Comparison of ENCODE assay signal across 8 cellular contexts in the genomic region with DNA sequence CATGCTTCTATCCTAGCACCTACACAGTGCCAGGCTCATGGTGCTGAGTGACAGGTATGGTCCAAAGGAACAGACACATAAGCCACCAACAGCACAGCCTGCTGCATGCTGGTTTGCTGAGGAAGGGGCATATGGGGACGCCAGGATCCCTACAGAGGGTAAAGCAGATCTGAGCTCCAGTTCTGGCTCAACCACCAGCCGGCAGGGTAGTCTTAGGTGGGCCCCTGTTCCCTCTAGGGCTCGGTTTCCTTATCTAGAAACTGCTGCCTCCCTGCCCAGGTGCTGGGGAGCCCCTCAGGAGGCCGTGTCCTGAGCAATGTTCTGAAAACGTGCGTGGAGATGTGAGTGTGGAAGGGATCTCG. TPM values are rescaled to one million over a fixed set of nuclear protein-coding genes. Genes with fewer than 3 reads are reported as not detected.
DNase-seq lines count a peak whose midpoint lies in the region; ATAC-seq, FAIRE-seq and TF ChIP-seq lines count a peak whose summit lies in the region.

No MANE protein-coding gene starts in this region.

- H2AFZ ChIP-seq in keratinocyte (ENCODE audit: control insufficient read depth, low read length): no peak overlapping the region

- H3K9me3 ChIP-seq in keratinocyte (ENCODE audit: control insufficient read depth, low read depth, low read length): no peaks in the 10 kb centered on the region

- H4K20me1 ChIP-seq in keratinocyte (ENCODE audit: control insufficient read depth, extremely low read depth, insufficient read depth, low read length): no peaks in the 10 kb centered on the region

- peak overlapping the region; percentile 65 for H3K27ac Mint-ChIP-seq in activated naive CD8-positive, alpha-beta T cell treated with anti-CD3 and anti-CD28 coated beads, Interleukin-2, amount 50 U/mL, for 24 hours
- no peak overlapping the region for H3K27ac Mint-ChIP-seq in stimulated activated effector memory CD8-positive, alpha-beta T cell treated with anti-CD3 and anti-CD28 coated beads, Interleukin-12 subunit alpha, Interleukin-12 subunit beta, amount 100 ng/mL, for 72 hours

- DNase-seq in HL-60 (ENCODE audit: low read depth in 1 of 2, low spot score in 1 of 2) (no peak), keratinocyte (ENCODE audit: low read depth, low spot score) (no peak), NCI-H748 (lab: John Stamatoyannopoulos, UW; ENCODE audit: unreplicated experiment) (no peak), left colon (no peak)
- no peak for DNase-seq in activated naive CD8-positive, alpha-beta T cell treated with anti-CD3 and anti-CD28 coated beads, Interleukin-2, amount 50 U/mL, for 24 hours
- no peak for DNase-seq in stimulated activated effector memory CD8-positive, alpha-beta T cell treated with anti-CD3 and anti-CD28 coated beads, Interleukin-12 subunit alpha, Interleukin-12 subunit beta, amount 100 ng/mL, for 72 hours (ENCODE audit: low spot score in 2 of 2)

- H3K4me3 Mint-ChIP-seq in activated naive CD8-positive, alpha-beta T cell treated with anti-CD3 and anti-CD28 coated beads, Interleukin-2, amount 50 U/mL, for 24 hours: no peak overlapping the region
- peak overlapping the region; percentile 38 for H3K4me3 Mint-ChIP-seq in stimulated activated effector memory CD8-positive, alpha-beta T cell treated with anti-CD3 and anti-CD28 coated beads, Interleukin-12 subunit alpha, Interleukin-12 subunit beta, amount 100 ng/mL, for 72 hours

- no peak for TF ChIP-seq CTCF in HL-60 (IDR thresholded peaks at IDR 0.05; ENCODE audit: insufficient read depth, low read length)
- no peak for TF ChIP-seq CTCF in keratinocyte (optimal IDR thresholded peaks at IDR 0.05 in 1 of 3, IDR thresholded peaks at IDR 0.05 in 1 of 3, conservative IDR thresholded peaks at IDR 0.05 in 1 of 3; ENCODE audit: extremely low read depth in 1 of 3, insufficient read depth in 2 of 3, low read length in 3 of 3)

- H3K4me1 ChIP-seq in keratinocyte (ENCODE audit: control insufficient read depth, extremely low read depth, insufficient read depth, low read length): peaks cover 70% of the 10 kb centered on the region

- FAIRE-seq in keratinocyte (lab: Jason Lieb, UNC): no peak

- no peaks in the 10 kb centered on the region for H3K9me3 Mint-ChIP-seq in activated naive CD8-positive, alpha-beta T cell treated with anti-CD3 and anti-CD28 coated beads, Interleukin-2, amount 50 U/mL, for 24 hours
- no peaks in the 10 kb centered on the region for H3K9me3 Mint-ChIP-seq in stimulated activated effector memory CD8-positive, alpha-beta T cell treated with anti-CD3 and anti-CD28 coated beads, Interleukin-12 subunit alpha, Interleukin-12 subunit beta, amount 100 ng/mL, for 72 hours

- peak overlapping the region; percentile 69 for H3K27ac ChIP-seq in HL-60 (replicated peaks)
- H3K27ac ChIP-seq in keratinocyte (ENCODE audit: control insufficient read depth, insufficient read depth, low read length): peak overlapping the region; percentile 1

- H3K27me3 Mint-ChIP-seq in activated naive CD8-positive, alpha-beta T cell treated with anti-CD3 and anti-CD28 coated beads, Interleukin-2, amount 50 U/mL, for 24 hours: peaks cover 38% of the 10 kb centered on the region

- dilution Hi-C loops in keratinocyte (cut with MboI; ENCODE audit: extremely low pct_ligation_motif_present, low sequenced_read_pairs): no loop called here

- no peak for ATAC-seq in activated naive CD8-positive, alpha-beta T cell treated with anti-CD3 and anti-CD28 coated beads, Interleukin-2, amount 50 U/mL, for 24 hours
- no peak for ATAC-seq in stimulated activated effector memory CD8-positive, alpha-beta T cell treated with anti-CD3 and anti-CD28 coated beads, Interleukin-12 subunit alpha, Interleukin-12 subunit beta, amount 100 ng/mL, for 72 hours
- ATAC-seq in GM21619 (IDR thresholded peaks at IDR 0.05; ENCODE audit: unreplicated experiment): no peak
- no peak for ATAC-seq in left colon
- no peak for ATAC-seq in HG03025 (IDR thresholded peaks at IDR 0.05; ENCODE audit: low FRiP score, unreplicated experiment)

- H3K27me3 ChIP-seq in HL-60 (ENCODE audit: insufficient read depth, poor library complexity, severe bottlenecking): no peaks in the 10 kb centered on the region
- H3K27me3 ChIP-seq in keratinocyte (ENCODE audit: control insufficient read depth, extremely low read depth, insufficient read depth, low read length): no peaks in the 10 kb centered on the region

- H3K36me3 ChIP-seq in keratinocyte (ENCODE audit: control insufficient read depth in 2 of 2, extremely low read depth in 1 of 2, insufficient read depth in 2 of 2, low read length in 2 of 2): peaks cover 13 to 18% of the 10 kb centered on the region in 2 experiments

- no peak overlapping the region for H3K4me2 ChIP-seq in keratinocyte (ENCODE audit: control insufficient read depth, extremely low read depth, insufficient read depth, low read depth, low read length)

- peaks cover 24% of the 10 kb centered on the region for H3K4me1 Mint-ChIP-seq in activated naive CD8-positive, alpha-beta T cell treated with anti-CD3 and anti-CD28 coated beads, Interleukin-2, amount 50 U/mL, for 24 hours
- H3K4me1 Mint-ChIP-seq in stimulated activated effector memory CD8-positive, alpha-beta T cell treated with anti-CD3 and anti-CD28 coated beads, Interleukin-12 subunit alpha, Interleukin-12 subunit beta, amount 100 ng/mL, for 72 hours: peaks cover 7% of the 10 kb centered on the region

- no peaks in the 10 kb centered on the region for H3K79me2 ChIP-seq in keratinocyte (ENCODE audit: control insufficient read depth, insufficient read depth, low read length)

- intact Hi-C loops in left colon (cut with DNase I, micrococcal nuclease): no loop called here

- H3K9me1 ChIP-seq in keratinocyte (ENCODE audit: control insufficient read depth, extremely low read depth, insufficient read depth, low read length): peaks cover 2% of the 10 kb centered on the region

- H3K9ac ChIP-seq in keratinocyte (ENCODE audit: control insufficient read depth, extremely low read depth, insufficient read depth, low read length): peak overlapping the region; percentile 8

- H3K4me3 ChIP-seq in HL-60 (replicated peaks; ENCODE audit: insufficient read depth, low read length) (no peak overlapping the region), keratinocyte (ENCODE audit: control insufficient read depth in 2 of 3, extremely low read depth in 1 of 3, insufficient read depth in 2 of 3, low read depth in 1 of 3, low read length in 3 of 3) (no peak overlapping the region)

- no peaks in the 10 kb centered on the region for H3K36me3 Mint-ChIP-seq in activated naive CD8-positive, alpha-beta T cell treated with anti-CD3 and anti-CD28 coated beads, Interleukin-2, amount 50 U/mL, for 24 hours (ENCODE audit: low read depth)
- no peaks in the 10 kb centered on the region for H3K36me3 Mint-ChIP-seq in stimulated activated effector memory CD8-positive, alpha-beta T cell treated with anti-CD3 and anti-CD28 coated beads, Interleukin-12 subunit alpha, Interleukin-12 subunit beta, amount 100 ng/mL, for 72 hours

RNA-seq across cellular contexts. Expression of a gene that starts 24.2 kb away (rescaled TPM):
- 52.8 to 60.2 TPM (median 57.3 TPM) in 3 replicates for polyA plus RNA-seq in keratinocyte
- 45.1 TPM for polyA plus RNA-seq in keratinocyte (2011; ENCODE audit: low read depth)
- 28.0 and 33.1 TPM in 2 replicates for polyA plus RNA-seq in keratinocyte (2011; cell fraction: cytosol; rRNA removed)
- 17.3 and 32.0 TPM in 2 replicates for polyA plus RNA-seq in keratinocyte (2011; cell fraction: nucleus; rRNA removed)
- 52.4 and 69.6 TPM in 2 replicates for polyA plus RNA-seq in keratinocyte (2012; ENCODE audit: low replicate concordance)
- 16.7 to 24.3 TPM (median 24.0 TPM) in 3 replicates for polyA minus RNA-seq in keratinocyte
- 39.9 TPM for polyA minus RNA-seq in keratinocyte (2011; cell fraction: cytosol; rRNA and poly(A)+ RNA removed)
- polyA minus RNA-seq in keratinocyte (2011; cell fraction: nucleus; rRNA and poly(A)+ RNA removed): 4.7 and 8.2 TPM in 2 replicates
- 10 to 100 TPM; 18.0 to 21.3 TPM for total RNA-seq in left colon
